8 cellular contexts compared by ENCODE assay signal in genomic region chr11:126062679-126063509, GRCh38. TPM values are rescaled to one million over a fixed set of nuclear protein-coding genes. Genes with fewer than 3 reads are reported as not detected.
DNase-seq lines count a peak whose midpoint lies in the region; ATAC-seq and TF ChIP-seq lines count a peak whose summit lies in the region.

A gene with protein sequence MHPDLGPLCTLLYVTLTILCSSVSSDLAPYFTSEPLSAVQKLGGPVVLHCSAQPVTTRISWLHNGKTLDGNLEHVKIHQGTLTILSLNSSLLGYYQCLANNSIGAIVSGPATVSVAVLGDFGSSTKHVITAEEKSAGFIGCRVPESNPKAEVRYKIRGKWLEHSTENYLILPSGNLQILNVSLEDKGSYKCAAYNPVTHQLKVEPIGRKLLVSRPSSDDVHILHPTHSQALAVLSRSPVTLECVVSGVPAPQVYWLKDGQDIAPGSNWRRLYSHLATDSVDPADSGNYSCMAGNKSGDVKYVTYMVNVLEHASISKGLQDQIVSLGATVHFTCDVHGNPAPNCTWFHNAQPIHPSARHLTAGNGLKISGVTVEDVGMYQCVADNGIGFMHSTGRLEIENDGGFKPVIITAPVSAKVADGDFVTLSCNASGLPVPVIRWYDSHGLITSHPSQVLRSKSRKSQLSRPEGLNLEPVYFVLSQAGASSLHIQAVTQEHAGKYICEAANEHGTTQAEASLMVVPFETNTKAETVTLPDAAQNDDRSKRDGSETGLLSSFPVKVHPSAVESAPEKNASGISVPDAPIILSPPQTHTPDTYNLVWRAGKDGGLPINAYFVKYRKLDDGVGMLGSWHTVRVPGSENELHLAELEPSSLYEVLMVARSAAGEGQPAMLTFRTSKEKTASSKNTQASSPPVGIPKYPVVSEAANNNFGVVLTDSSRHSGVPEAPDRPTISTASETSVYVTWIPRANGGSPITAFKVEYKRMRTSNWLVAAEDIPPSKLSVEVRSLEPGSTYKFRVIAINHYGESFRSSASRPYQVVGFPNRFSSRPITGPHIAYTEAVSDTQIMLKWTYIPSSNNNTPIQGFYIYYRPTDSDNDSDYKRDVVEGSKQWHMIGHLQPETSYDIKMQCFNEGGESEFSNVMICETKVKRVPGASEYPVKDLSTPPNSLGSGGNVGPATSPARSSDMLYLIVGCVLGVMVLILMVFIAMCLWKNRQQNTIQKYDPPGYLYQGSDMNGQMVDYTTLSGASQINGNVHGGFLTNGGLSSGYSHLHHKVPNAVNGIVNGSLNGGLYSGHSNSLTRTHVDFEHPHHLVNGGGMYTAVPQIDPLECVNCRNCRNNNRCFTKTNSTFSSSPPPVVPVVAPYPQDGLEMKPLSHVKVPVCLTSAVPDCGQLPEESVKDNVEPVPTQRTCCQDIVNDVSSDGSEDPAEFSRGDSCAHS (N-terminal part only) (minus strand): TSS chr11:126062866. CDS start chr11:126023476, 39,390 bp downstream.

- CTCF ChIA-PET in OCI-LY7 (lab: Charles Lee; ENCODE audit: unreplicated experiment): no interaction called here

- H3K27ac ChIP-seq in OCI-LY7 (ENCODE audit: low read depth, low read length, poor library complexity, severe bottlenecking): no peak within 1 kb of the TSS
- peak within 1 kb of the TSS; percentile 49 for H3K27ac ChIP-seq in epithelial cell of prostate

- H3K4me3 ChIP-seq in OCI-LY7 (ENCODE audit: low read depth, low read length, poor library complexity, severe bottlenecking): peak within 1 kb of the TSS; percentile 71

- peak; percentile 97 for ATAC-seq in GM21619 (IDR thresholded peaks at IDR 0.05; ENCODE audit: unreplicated experiment)

- H3K4me2 ChIP-seq in OCI-LY7 (ENCODE audit: low read length): peak within 1 kb of the TSS; percentile 93

- H3K9me2 ChIP-seq in OCI-LY7 (ENCODE audit: insufficient read depth, low read length): no peaks in the 10 kb centered on the region

- no peaks in the 10 kb centered on the region for H3K9me3 ChIP-seq in OCI-LY7 (ENCODE audit: low read length)

- H4K20me1 ChIP-seq in OCI-LY7 (ENCODE audit: insufficient read depth, low read length): no peaks in the 10 kb centered on the region

- POLR2A ChIA-PET in OCI-LY7 (lab: Charles Lee): interaction anchor here (0.6 to 1.0 kb wide), 2 partner anchors 11 to 1449 kb away, joined by 3 to 6 read pairs; no protein-coding TSS in a partner anchor

- H3K27me3 Mint-ChIP-seq in IgD-negative memory B cell: peaks cover 24% of the 10 kb centered on the region

- no peaks in the 10 kb centered on the region for H3K36me3 Mint-ChIP-seq in IgD-negative memory B cell

- no peaks in the 10 kb centered on the region for H3K36me3 ChIP-seq in OCI-LY7 (ENCODE audit: insufficient read depth, low read length)

- intact Hi-C loops in OCI-LY7 (cut with micrococcal nuclease; ENCODE audit: unreplicated experiment): loop anchor here (1.0 kb wide), 1 partner anchor 126 kb away; no protein-coding TSS in a partner anchor

- H3K4me1 Mint-ChIP-seq in IgD-negative memory B cell: no peaks in the 10 kb centered on the region

- H3K27ac Mint-ChIP-seq in IgD-negative memory B cell: peak within 1 kb of the TSS; percentile 47 to 93 (median 88)

- peaks cover 5% of the 10 kb centered on the region for H3K4me1 ChIP-seq in OCI-LY7 (ENCODE audit: insufficient read depth, low read length, poor library complexity, severe bottlenecking)

- DNase-seq in DMS 273 (lab: John Stamatoyannopoulos, UW; ENCODE audit: unreplicated experiment): peak; percentile 97
- DNase-seq in OCI-LY7 (ENCODE audit: low spot score): peak; percentile 94
- peak; percentile 84 for DNase-seq in activated T-cell treated with anti-CD3 and anti-CD28 coated beads for 4 hours
- DNase-seq in epithelial cell of prostate (ENCODE audit: low read depth, low spot score): peak; percentile 41
- peak; percentile 90 for DNase-seq in mucosa of gallbladder (ENCODE audit: low spot score)
- DNase-seq in stimulated activated CD8-positive, alpha-beta memory T cell treated with anti-CD3 and anti-CD28 coated beads, Interleukin-4, amount 100 ng/mL, for 1 hour (ENCODE audit: low read depth in 2 of 2, low spot score in 1 of 2): peak; percentile 64 to 79

- peak within 1 kb of the TSS; percentile 74 to 94 (median 90) for H3K4me3 Mint-ChIP-seq in IgD-negative memory B cell

- no peak for TF ChIP-seq CTCF in OCI-LY7 (conservative IDR thresholded peaks at IDR 0.05; ENCODE audit: low read length)

- H3K9me3 Mint-ChIP-seq in IgD-negative memory B cell: peaks cover 0 to 3% (median 0%) of the 10 kb centered on the region in 3 donors

- H3K79me2 ChIP-seq in OCI-LY7 (ENCODE audit: insufficient read depth, low read depth, low read length): no peaks in the 10 kb centered on the region

- BruUV-seq in OCI-LY7 (replicated peaks; lab: Mats Ljungman, UMichigan): no TSS peak

- peak within 1 kb of the TSS; percentile 75 for H2AFZ ChIP-seq in OCI-LY7 (ENCODE audit: low read length)

RNA-seq across cellular contexts. Expression of the gene that starts here (rescaled TPM):
- not detected for polyA plus RNA-seq in IgD-negative memory B cell
- 1.5 and 2.0 TPM in 2 replicates for total RNA-seq in OCI-LY7 (2014; rRNA removed; shearing (Covaris generic))
- 1.1 and 2.5 TPM in 2 replicates for total RNA-seq in OCI-LY7 (2022)
- 25.8 TPM for total RNA-seq in mucosa of gallbladder

Comparison
In these comparisons a context has a peak if more than half of its experiments do, and no peak if none do; other contexts are left out.
1. DNase-seq: peak in every context shown above with its lines; median percentile 97 in DMS 273; 94 in OCI-LY7; 90 in mucosa of gallbladder; 84 in activated T-cell treated with anti-CD3 and anti-CD28 coated beads for 4 hours; 72 in stimulated activated CD8-positive, alpha-beta memory T cell treated with anti-CD3 and anti-CD28 coated beads, Interleukin-4, amount 100 ng/mL, for 1 hour; 41 in epithelial cell of prostate.